ENCODE assay signal across 8 cellular contexts in genomic region chr9:114155263-114155966, GRCh38. TPM values are rescaled to one million over a fixed set of nuclear protein-coding genes. Genes with fewer than 3 reads are reported as not detected.
DNase-seq lines count a peak whose midpoint lies in the region; ATAC-seq and TF ChIP-seq lines count a peak whose summit lies in the region.

TSS of gene COL27A1 (plus strand) at chr9:114155537. CDS start at chr9:114155951, 414 bp downstream.

- POLR2A ChIA-PET in activated CD4-positive, alpha-beta T cell treated with anti-CD3 and anti-CD28 coated beads, Interleukin-2, amount 10 ng/mL, durations not matched to agents 7 days and 5 days (lab: Charles Lee) = no interaction called here

- TF ChIP-seq CTCF in GM13976 (IDR thresholded peaks at IDR 0.05; ENCODE audit: borderline replicate concordance, control extremely low read depth, extremely low read depth, insufficient read depth, missing control alignments) = peak; percentile 93

- peaks cover 11% of the 10 kb centered on the region for H3K4me1 Mint-ChIP-seq in activated CD4-positive, alpha-beta T cell treated with anti-CD3 and anti-CD28 coated beads, Interleukin-2, amount 10 ng/mL, durations not matched to agents 7 days and 5 days

- DNase-seq in GM13976 (ENCODE audit: low spot score) (peak; percentile 93), NCI-H226 (peak; percentile 52), dedifferentiated amniotic fluid mesenchymal stem cell (ENCODE audit: extremely low spot score) (peak; percentile 78), left kidney (ENCODE audit: low read depth, low spot score) (peak; percentile 94), cortex of kidney (lab: John Stamatoyannopoulos, UW) (no peak)
- peak; percentile 79 for DNase-seq in activated CD4-positive, alpha-beta T cell treated with anti-CD3 and anti-CD28 coated beads, Interleukin-2, amount 10 ng/mL, durations not matched to agents 7 days and 5 days
- peak; percentile 63 to 80 (median 74) for DNase-seq in stimulated activated CD4-positive, alpha-beta T cell treated with anti-CD3 and anti-CD28 coated beads, Interleukin-1b, Interleukin-23, amount 100 ng/mL, for 24 hours (ENCODE audit: low read depth in 4 of 4, low spot score in 1 of 4)

- H3K4me3 Mint-ChIP-seq in activated CD4-positive, alpha-beta T cell treated with anti-CD3 and anti-CD28 coated beads, Interleukin-2, amount 10 ng/mL, durations not matched to agents 7 days and 5 days = peak within 1 kb of the TSS; percentile 64

- peaks cover 46% of the 10 kb centered on the region for H3K27me3 Mint-ChIP-seq in activated CD4-positive, alpha-beta T cell treated with anti-CD3 and anti-CD28 coated beads, Interleukin-2, amount 10 ng/mL, durations not matched to agents 7 days and 5 days

- no peaks in the 10 kb centered on the region for H3K9me3 Mint-ChIP-seq in activated CD4-positive, alpha-beta T cell treated with anti-CD3 and anti-CD28 coated beads, Interleukin-2, amount 10 ng/mL, durations not matched to agents 7 days and 5 days

- H3K27ac Mint-ChIP-seq in activated CD4-positive, alpha-beta T cell treated with anti-CD3 and anti-CD28 coated beads, Interleukin-2, amount 10 ng/mL, durations not matched to agents 7 days and 5 days = no peak within 1 kb of the TSS

- H3K36me3 Mint-ChIP-seq in activated CD4-positive, alpha-beta T cell treated with anti-CD3 and anti-CD28 coated beads, Interleukin-2, amount 10 ng/mL, durations not matched to agents 7 days and 5 days (ENCODE audit: low read depth) = no peaks in the 10 kb centered on the region

- CTCF ChIA-PET in activated CD4-positive, alpha-beta T cell treated with anti-CD3 and anti-CD28 coated beads, Interleukin-2, amount 10 ng/mL, durations not matched to agents 7 days and 5 days (lab: Charles Lee) = interaction anchor here (0.6 to 1.6 kb wide), 9 partner anchors 8 to 303 kb away, joined by 3 to 6 read pairs (median 3); no protein-coding TSS in a partner anchor

- in situ Hi-C loops in GM13976 (cut with MboI; ENCODE audit: low sequenced_read_pairs, unreplicated experiment) = loop anchor here (10.0 kb wide), 1 partner anchor 129 kb away; no protein-coding TSS in a partner anchor

- ATAC-seq in HG02970 (IDR thresholded peaks at IDR 0.05; ENCODE audit: low FRiP score, unreplicated experiment) = peak; percentile 74

RNA-seq across cellular contexts. Expression of gene COL27A1, which starts in this region (rescaled TPM):
- total RNA-seq in activated CD4-positive, alpha-beta T cell treated with anti-CD3 and anti-CD28 coated beads, Interleukin-2, amount 10 ng/mL, durations not matched to agents 7 days and 5 days = under 1 TPM; 0.15 to 0.22 TPM

Comparison
In these comparisons a context has a peak if more than half of its experiments do, and no peak if none do; other contexts are left out.
1. Peak in DNase-seq in activated CD4-positive, alpha-beta T cell treated with anti-CD3 and anti-CD28 coated beads, Interleukin-2, amount 10 ng/mL, durations not matched to agents 7 days and 5 days; RNA of the gene not detected or under 1 TPM.